16 cellular contexts compared by ENCODE assay signal in genomic region chr5:40774626-40775025, GRCh38.
"Had no signal": no experiment of that assay in that cellular context is flagged by ENCODE, and none has a peak within 500 bp of the region (broad histone marks: within the 10 kb centered on the region; RNA-seq: fewer than 3 reads in every experiment).

No MANE protein-coding gene starts in this region.

- H3K27me3 ChIP-seq: cardiac muscle cell, pancreas had no signal

- ATAC-seq: lower lobe of right lung; stimulated activated naive CD8-positive, alpha-beta T cell treated with anti-CD3 and anti-CD28 coated beads, Interleukin-15, amount 100 ng/mL, for 72 hours; WTC11 had no signal

- H3K27ac ChIP-seq: cardiac muscle cell, coronary artery, epithelial cell of prostate, lower lobe of right lung had no signal

- H3K9me3 ChIP-seq: lower lobe of right lung, pancreas had no signal

- H3K4me3 ChIP-seq: cardiac muscle cell, coronary artery, lower lobe of right lung, pancreas had no signal

- DNase-seq: activated CD4-positive, alpha-beta T cell treated with anti-CD3 and anti-CD28 coated beads, Interleukin-2, amount 10 ng/mL, durations not matched to agents 24 days and 14 days; activated naive CD4-positive, alpha-beta T cell treated with anti-CD3 and anti-CD28 coated beads, Interleukin-2, amount 10 ng/mL, durations not matched to agents 7 days and 5 days; effector CD8-positive, alpha-beta T cell; hypothalamus; kidney glomerular epithelial cell; lower lobe of right lung; midbrain; pancreas; stimulated activated CD4-positive, alpha-beta T cell treated with anti-CD3 and anti-CD28 coated beads, Interleukin-4, amount 100 ng/mL, for 1 hour; stimulated activated CD8-positive, alpha-beta memory T cell treated with anti-CD3 and anti-CD28 coated beads, Interleukin-4, amount 100 ng/mL, for 48 hours; stimulated activated naive CD8-positive, alpha-beta T cell treated with anti-CD3 and anti-CD28 coated beads, Interleukin-15, amount 100 ng/mL, for 72 hours had no signal

- FAIRE-seq: pancreas, urothelium cell line had no signal
